In the genomic region with DNA sequence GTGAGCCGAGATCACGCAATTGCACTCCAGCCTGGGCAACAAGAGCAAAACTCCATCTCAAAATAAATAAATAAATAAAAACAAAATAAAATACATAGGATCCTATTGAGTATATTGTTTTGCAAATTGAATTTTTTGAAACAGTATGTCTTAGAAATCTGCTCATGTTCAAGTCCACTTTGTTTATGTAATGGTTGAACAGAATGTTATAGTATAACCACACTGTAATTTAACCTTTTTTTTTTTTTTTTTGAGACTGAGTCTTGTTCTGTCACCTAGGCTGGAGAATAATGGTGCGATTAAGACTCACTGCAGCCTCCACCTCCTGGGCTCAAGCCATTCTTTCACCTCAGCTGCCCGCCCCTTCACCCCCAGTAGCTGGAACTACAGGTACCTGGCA, we compare ENCODE assay signal across 25 cellular contexts. TPM values are rescaled to one million over a fixed set of nuclear protein-coding genes. Genes with fewer than 3 reads are reported as not detected.
"Had no signal": no experiment of that assay in that cellular context is flagged by ENCODE, and none has a peak within 500 bp of the region (broad histone marks: within the 10 kb centered on the region; RNA-seq: fewer than 3 reads in every experiment).

No MANE protein-coding gene starts in this region.

- FAIRE-seq: TTC549 had no signal

- H3K4me3 Mint-ChIP-seq: activated CD4-positive, alpha-beta T cell treated with anti-CD3 and anti-CD28 coated beads, Interleukin-2, amount 10 ng/mL, durations not matched to agents 24 days and 14 days; activated CD8-positive, alpha-beta T cell treated with anti-CD3 and anti-CD28 coated beads for 36 hours; activated naive CD4-positive, alpha-beta T cell treated with anti-CD3 and anti-CD28 coated beads for 36 hours; activated T-cell treated with anti-CD3 and anti-CD28 coated beads, Interleukin-2, amount 50 U/mL, for 24 hours; T-helper 1 cell treated with Interleukin-12 subunit alpha and Interleukin-12 subunit beta and Interleukin-4 antibody, amounts not matched to agents 30 μg/mL and 1 μg/mL, for 36 hours; T-helper 2 cell treated with Interferon-gamma antibody and Interleukin-4, amounts not matched to agents 5 μg/mL and 100 μg/mL, for 36 hours had no signal

- H3K27me3 ChIP-seq: brain microvascular endothelial cell, SJSA1 had no signal

- H3K9me3 ChIP-seq: SJSA1, SK-N-SH had no signal

- H3K4me3 ChIP-seq: SJSA1 had no signal

- H3K9me3 Mint-ChIP-seq: activated CD4-positive, alpha-beta T cell treated with anti-CD3 and anti-CD28 coated beads, Interleukin-2, amount 10 ng/mL, durations not matched to agents 24 days and 14 days; activated CD8-positive, alpha-beta T cell treated with anti-CD3 and anti-CD28 coated beads for 36 hours; activated T-cell treated with anti-CD3 and anti-CD28 coated beads, Interleukin-2, amount 50 U/mL, for 24 hours; activated T-helper 2 cell treated with anti-CD3 and anti-CD28 coated beads, Interferon-gamma antibody, Interleukin-2, Interleukin-4, amounts not matched to agents 10 μg/mL and 5 μg/mL and 100 μg/mL, durations not matched to agents 14 hours and 24 hours and 36 hours; T-helper 1 cell treated with Interleukin-12 subunit alpha and Interleukin-12 subunit beta and Interleukin-4 antibody, amounts not matched to agents 30 μg/mL and 1 μg/mL, for 36 hours; T-helper 2 cell treated with Interferon-gamma antibody and Interleukin-4, amounts not matched to agents 5 μg/mL and 100 μg/mL, for 36 hours had no signal

- H3K27ac ChIP-seq: brain microvascular endothelial cell had no signal

- H3K4me2 ChIP-seq: SK-N-SH had no signal

- DNase-seq: activated CD4-positive, alpha-beta T cell treated with anti-CD3 and anti-CD28 coated beads, Interleukin-2, amount 10 ng/mL, durations not matched to agents 24 days and 14 days; activated CD4-positive, alpha-beta T cell treated with anti-CD3 and anti-CD28 coated beads, Interleukin-2, amount 50 U/mL, for 4 hours; activated CD8-positive, alpha-beta T cell treated with anti-CD3 and anti-CD28 coated beads for 36 hours; activated gamma-delta T cell treated with Interleukin-2 at 50 U/mL for 16 hours; activated naive CD4-positive, alpha-beta T cell treated with anti-CD3 and anti-CD28 coated beads for 36 hours; activated T-cell treated with anti-CD3 and anti-CD28 coated beads, Interleukin-2, amount 50 U/mL, for 24 hours; aorta; brain microvascular endothelial cell; central memory CD4-positive, alpha-beta T cell; NCI-H1105; NCI-H1417 treated with DMSO at 0.1 percent for 48 hours; NCI-H1694 treated with DMSO at 0.1 percent for 48 hours; NCI-H2029; NCI-H345; NCI-H524 treated with DMSO at 0.1 percent for 48 hours; SHP77 treated with DMSO at 0.1 percent for 48 hours; SK-N-SH had no signal

- H3K9ac ChIP-seq: SK-N-SH had no signal

- H3K36me3 ChIP-seq: brain microvascular endothelial cell had no signal

- H3K4me1 Mint-ChIP-seq: activated CD4-positive, alpha-beta T cell treated with anti-CD3 and anti-CD28 coated beads, Interleukin-2, amount 10 ng/mL, durations not matched to agents 24 days and 14 days had no signal

- ATAC-seq: activated CD8-positive, alpha-beta T cell treated with anti-CD3 and anti-CD28 coated beads for 36 hours; activated naive CD4-positive, alpha-beta T cell treated with anti-CD3 and anti-CD28 coated beads, Interleukin-2, amount 50 U/mL, for 72 hours; Panc1 had no signal

- H3K27ac Mint-ChIP-seq: activated CD4-positive, alpha-beta T cell treated with anti-CD3 and anti-CD28 coated beads, Interleukin-2, amount 10 ng/mL, durations not matched to agents 24 days and 14 days; activated CD8-positive, alpha-beta T cell treated with anti-CD3 and anti-CD28 coated beads for 36 hours; activated naive CD4-positive, alpha-beta T cell treated with anti-CD3 and anti-CD28 coated beads for 36 hours; activated naive CD4-positive, alpha-beta T cell treated with anti-CD3 and anti-CD28 coated beads, Interleukin-2, amount 50 U/mL, for 72 hours; activated T-cell treated with anti-CD3 and anti-CD28 coated beads, Interleukin-2, amount 50 U/mL, for 24 hours; activated T-helper 2 cell treated with anti-CD3 and anti-CD28 coated beads, Interferon-gamma antibody, Interleukin-2, Interleukin-4, amounts not matched to agents 10 μg/mL and 5 μg/mL and 100 μg/mL, durations not matched to agents 14 hours and 24 hours and 36 hours; T-helper 1 cell treated with Interleukin-12 subunit alpha and Interleukin-12 subunit beta and Interleukin-4 antibody, amounts not matched to agents 30 μg/mL and 1 μg/mL, for 36 hours; T-helper 2 cell treated with Interferon-gamma antibody and Interleukin-4, amounts not matched to agents 5 μg/mL and 100 μg/mL, for 36 hours had no signal

- H3K27me3 Mint-ChIP-seq: activated CD4-positive, alpha-beta T cell treated with anti-CD3 and anti-CD28 coated beads, Interleukin-2, amount 10 ng/mL, durations not matched to agents 24 days and 14 days; activated CD8-positive, alpha-beta T cell treated with anti-CD3 and anti-CD28 coated beads for 36 hours; activated T-cell treated with anti-CD3 and anti-CD28 coated beads, Interleukin-2, amount 50 U/mL, for 24 hours had no signal

RNA-seq across cellular contexts. Expression of a gene that starts 52.2 kb away (rescaled TPM):
- total RNA-seq: cerebellum had no signal
- polyA plus RNA-seq: aorta had no signal
